In the genomic region with DNA sequence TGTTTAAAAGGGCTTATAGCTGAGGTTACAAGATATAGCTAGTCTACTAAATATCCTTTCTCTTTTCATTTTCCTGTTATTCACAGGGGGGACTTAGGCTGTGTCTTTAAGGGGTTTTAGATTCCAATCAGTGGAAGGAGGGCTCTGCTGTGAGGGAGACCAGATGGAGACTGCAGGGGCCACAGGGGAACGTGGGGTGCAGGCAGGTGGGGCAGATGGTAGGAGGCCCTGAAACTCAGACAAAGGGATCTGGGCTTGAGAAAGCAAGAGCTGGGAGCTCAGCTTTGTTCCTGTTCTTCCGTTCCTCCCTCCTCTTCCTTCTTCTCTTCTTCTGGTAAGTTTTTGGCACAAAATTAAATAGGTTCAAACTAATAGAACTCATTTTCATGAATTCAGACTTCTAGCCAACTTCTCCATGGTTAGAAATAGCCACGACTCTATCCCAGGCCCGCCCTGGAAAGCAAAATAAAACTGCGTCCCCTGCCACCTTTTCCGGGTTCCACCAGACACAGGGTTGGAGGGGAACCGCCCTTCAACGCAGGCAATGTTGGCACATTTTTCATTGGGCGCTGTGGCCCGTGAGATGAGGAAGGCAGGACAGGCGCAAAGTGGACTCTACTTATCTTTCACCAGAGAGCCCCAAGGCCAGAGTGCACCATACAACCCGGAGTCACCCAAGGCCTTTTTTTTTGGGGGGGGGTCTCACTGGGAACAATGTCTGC, we compare ENCODE assay signal across 8 cellular contexts. TPM values are rescaled to one million over a fixed set of nuclear protein-coding genes. Genes with fewer than 3 reads are reported as not detected.
DNase-seq lines count a peak whose midpoint lies in the region; ATAC-seq, FAIRE-seq and TF ChIP-seq lines count a peak whose summit lies in the region.

No MANE protein-coding gene starts in this region.

- H3K27me3 ChIP-seq in esophagus (ENCODE audit: control insufficient read depth in 1 of 2, insufficient read depth in 2 of 2, low read length in 2 of 2) (no peaks in the 10 kb centered on the region), rectal smooth muscle tissue (ENCODE audit: control insufficient read depth, insufficient read depth, low read length) (no peaks in the 10 kb centered on the region)

- 60 to 62% methylated on average over 12 of the region's 12 CpGs for WGBS in esophagus, 2 donors

- no peak for FAIRE-seq in urothelium cell line (lab: Jason Lieb, UNC)

- peak overlapping the region; percentile 40 to 84 for H3K27ac ChIP-seq in esophagus (ENCODE audit: low read depth in 2 of 2, low read length in 1 of 2)
- peak overlapping the region; percentile 43 for H3K27ac ChIP-seq in rectal smooth muscle tissue (ENCODE audit: low read depth, low read length)

- TF ChIP-seq CTCF in GM12875 (IDR thresholded peaks at IDR 0.05; ENCODE audit: borderline replicate concordance, insufficient read depth, low read depth, low read length), result no peak

- H3K36me3 ChIP-seq in esophagus (ENCODE audit: control insufficient read depth in 2 of 2, insufficient read depth in 2 of 2, low read length in 1 of 2) (no peaks in the 10 kb centered on the region), rectal smooth muscle tissue (ENCODE audit: control insufficient read depth, insufficient read depth, low read length) (no peaks in the 10 kb centered on the region)

- DNase-seq in SHP77 treated with DMSO at 0.1 percent for 48 hours (lab: John Stamatoyannopoulos, UW) (peak; percentile 15), SKM-1 treated with dmso at 0.1 percent for 144 hours (lab: John Stamatoyannopoulos, UW; ENCODE audit: unreplicated experiment) (no peak), urothelium cell line (ENCODE audit: low spot score) (no peak)
- DNase-seq in NK-92 treated with Interleukin-12 subunit alpha and Interleukin-12 subunit beta, amount 100 ng/mL, for 24 hours (lab: John Stamatoyannopoulos, UW), result no peak

- H3K4me3 ChIP-seq in GM12875 (ENCODE audit: low read depth, low read length) (peak overlapping the region; percentile 53), esophagus (ENCODE audit: low read depth in 1 of 2, low read length in 2 of 2) (no peak overlapping the region), rectal smooth muscle tissue (ENCODE audit: low read length) (no peak overlapping the region)

- H3K9ac ChIP-seq in rectal smooth muscle tissue (ENCODE audit: low read length), result no peak overlapping the region

- H3K4me1 ChIP-seq in esophagus (ENCODE audit: control insufficient read depth in 2 of 2, insufficient read depth in 2 of 2, low read length in 1 of 2) (no peaks in the 10 kb centered on the region), rectal smooth muscle tissue (ENCODE audit: control insufficient read depth, insufficient read depth, low read length) (no peaks in the 10 kb centered on the region)

- H3K9me3 ChIP-seq in esophagus (ENCODE audit: control insufficient read depth in 2 of 2, insufficient read depth in 1 of 2, low read depth in 1 of 2, low read length in 1 of 2), result peaks cover 0 to 8% of the 10 kb centered on the region in 2 donors

- no peak for ATAC-seq in HG03159 (IDR thresholded peaks at IDR 0.05; ENCODE audit: unreplicated experiment)

RNA-seq across cellular contexts. Expression of a gene that starts 3.5 kb away (rescaled TPM):
- 1,000 to 10,000 TPM; 1,322 to 1,747 TPM for polyA plus RNA-seq in esophagus
